Comparison of ENCODE assay signal across 17 cellular contexts in genomic region chr6:110232456-110232855, GRCh38. TPM values are rescaled to one million over a fixed set of nuclear protein-coding genes. Genes with fewer than 3 reads are reported as not detected.
A peak's percentile ranks its signal among the peaks of the same experiment; 100 is the strongest.
DNase-seq lines count a peak whose midpoint lies in the region; ATAC-seq and TF ChIP-seq lines count a peak whose summit lies in the region.
"Had no signal": no experiment of that assay in that cellular context is flagged by ENCODE, and none has a peak within 500 bp of the region (broad histone marks: within the 10 kb centered on the region; RNA-seq: fewer than 3 reads in every experiment).

No MANE protein-coding gene starts in this region.

- H3K4me3 ChIP-seq in SJSA1 (no peak overlapping the region), fibroblast of pulmonary artery (replicated peaks; ENCODE audit: low read depth, low read length) (no peak overlapping the region), thoracic aorta (no peak overlapping the region)
- H3K4me3 ChIP-seq in effector memory CD4-positive, alpha-beta T cell (ENCODE audit: insufficient read depth, low read depth, low read length, poor library complexity, severe bottlenecking): no peak overlapping the region

- H3K9me3 Mint-ChIP-seq in activated CD8-positive, alpha-beta T cell treated with anti-CD3 and anti-CD28 coated beads, Interleukin-2, amount 10 ng/mL, durations not matched to agents 7 days and 5 days (ENCODE audit: insufficient read depth): no peaks in the 10 kb centered on the region

- H3K27ac Mint-ChIP-seq in activated CD8-positive, alpha-beta T cell treated with anti-CD3 and anti-CD28 coated beads, Interleukin-2, amount 10 ng/mL, durations not matched to agents 7 days and 5 days: no peak overlapping the region
- H3K27ac Mint-ChIP-seq: activated naive CD8-positive, alpha-beta T cell treated with anti-CD3 and anti-CD28 coated beads, Interleukin-2, amount 50 U/mL, for 24 hours had no signal

- H3K9me3 ChIP-seq in SJSA1 (replicated peaks) (no peaks in the 10 kb centered on the region), thoracic aorta (no peaks in the 10 kb centered on the region)
- no peaks in the 10 kb centered on the region for H3K9me3 ChIP-seq in effector memory CD4-positive, alpha-beta T cell (ENCODE audit: control insufficient read depth, low read length)

- H3K27me3 ChIP-seq in SJSA1 (replicated peaks): no peaks in the 10 kb centered on the region
- no peaks in the 10 kb centered on the region for H3K27me3 ChIP-seq in thoracic aorta (replicated peaks; ENCODE audit: insufficient read depth)
- H3K27me3 ChIP-seq in effector memory CD4-positive, alpha-beta T cell (replicated peaks; ENCODE audit: control insufficient read depth, insufficient read depth, low read length, poor library complexity, severe bottlenecking): no peaks in the 10 kb centered on the region

- no peak overlapping the region for H3K4me3 Mint-ChIP-seq in activated CD8-positive, alpha-beta T cell treated with anti-CD3 and anti-CD28 coated beads, Interleukin-2, amount 10 ng/mL, durations not matched to agents 7 days and 5 days
- H3K4me3 Mint-ChIP-seq: activated naive CD8-positive, alpha-beta T cell treated with anti-CD3 and anti-CD28 coated beads, Interleukin-2, amount 50 U/mL, for 24 hours; neural crest cell had no signal

- no peaks in the 10 kb centered on the region for H3K27me3 Mint-ChIP-seq in activated CD8-positive, alpha-beta T cell treated with anti-CD3 and anti-CD28 coated beads, Interleukin-2, amount 10 ng/mL, durations not matched to agents 7 days and 5 days (ENCODE audit: low read depth)
- H3K27me3 Mint-ChIP-seq: activated naive CD8-positive, alpha-beta T cell treated with anti-CD3 and anti-CD28 coated beads, Interleukin-2, amount 50 U/mL, for 24 hours had no signal

- H3K36me3 Mint-ChIP-seq in activated CD8-positive, alpha-beta T cell treated with anti-CD3 and anti-CD28 coated beads, Interleukin-2, amount 10 ng/mL, durations not matched to agents 7 days and 5 days (ENCODE audit: low read depth): peaks cover 26% of the 10 kb centered on the region

- TF ChIP-seq CTCF in fibroblast of pulmonary artery (IDR thresholded peaks at IDR 0.05; ENCODE audit: low read length, missing control alignments): no peak
- no peak for TF ChIP-seq CTCF in thoracic aorta (IDR thresholded peaks at IDR 0.05)
- no peak for TF ChIP-seq CTCF in GM10248 (IDR thresholded peaks at IDR 0.05; ENCODE audit: control extremely low read depth, extremely low read depth, low read depth, missing control alignments)

- peaks cover 7% of the 10 kb centered on the region for H3K4me1 Mint-ChIP-seq in activated CD8-positive, alpha-beta T cell treated with anti-CD3 and anti-CD28 coated beads, Interleukin-2, amount 10 ng/mL, durations not matched to agents 7 days and 5 days (ENCODE audit: low read depth)
- H3K4me1 Mint-ChIP-seq: neural crest cell had no signal

- H3K4me1 ChIP-seq in SJSA1 (replicated peaks) (peaks cover 16% of the 10 kb centered on the region), thoracic aorta (ENCODE audit: control insufficient read depth in 1 of 2, low read depth in 2 of 2) (peaks cover 5 to 17% of the 10 kb centered on the region in 2 donors)
- no peaks in the 10 kb centered on the region for H3K4me1 ChIP-seq in effector memory CD4-positive, alpha-beta T cell (ENCODE audit: control insufficient read depth, insufficient read depth, low read length, poor library complexity, severe bottlenecking)

- POLR2A ChIA-PET in activated CD8-positive, alpha-beta T cell treated with anti-CD3 and anti-CD28 coated beads, Interleukin-2, amount 10 ng/mL, durations not matched to agents 7 days and 5 days (lab: Charles Lee): no interaction called here
- POLR2A ChIA-PET in GM10248 (lab: Yijun Ruan, JAX): no interaction called here

- H3K27ac ChIP-seq in SJSA1: peak overlapping the region; percentile 71
- peak overlapping the region; percentile 3 to 36 for H3K27ac ChIP-seq in thoracic aorta
- no peak overlapping the region for H3K27ac ChIP-seq in effector memory CD4-positive, alpha-beta T cell (ENCODE audit: insufficient read depth, low read length, poor library complexity, severe bottlenecking)

- no peak for ATAC-seq in thoracic aorta (ENCODE audit: insufficient number of reproducible peaks, low FRiP score, low read depth)
- no peak for ATAC-seq in activated CD8-positive, alpha-beta T cell treated with anti-CD3 and anti-CD28 coated beads, Interleukin-2, amount 10 ng/mL, durations not matched to agents 7 days and 5 days
- ATAC-seq: activated CD4-positive, CD25-positive, alpha-beta regulatory T cell treated with anti-CD3 and anti-CD28 coated beads, Interleukin-2, amount 50 U/mL, for 24 hours; activated naive CD8-positive, alpha-beta T cell treated with anti-CD3 and anti-CD28 coated beads, Interleukin-2, amount 50 U/mL, for 24 hours; PC-3 had no signal

- peaks cover 17% of the 10 kb centered on the region for H3K36me3 ChIP-seq in SJSA1
- H3K36me3 ChIP-seq in thoracic aorta: peaks cover 5% of the 10 kb centered on the region
- peaks cover 20% of the 10 kb centered on the region for H3K36me3 ChIP-seq in effector memory CD4-positive, alpha-beta T cell (ENCODE audit: control insufficient read depth, insufficient read depth, low read length)

- DNase-seq in NCI-H2171 treated with DMSO at 0.1 percent for 48 hours (lab: John Stamatoyannopoulos, UW) (peak; percentile 18), NCI-H2171 (lab: John Stamatoyannopoulos, UW) (no peak), SJSA1 (ENCODE audit: low read depth in 1 of 2, low spot score in 2 of 2) (peak in 1 of 2 experiments; percentile 37), fibroblast of pulmonary artery (ENCODE audit: low read depth) (peak; percentile 69), thoracic aorta (ENCODE audit: low spot score) (no peak), GM10248 (ENCODE audit: extremely low spot score) (no peak)
- no peak for DNase-seq in effector memory CD4-positive, alpha-beta T cell
- no peak for DNase-seq in activated CD8-positive, alpha-beta T cell treated with anti-CD3 and anti-CD28 coated beads, Interleukin-2, amount 10 ng/mL, durations not matched to agents 7 days and 5 days
- DNase-seq: 8988T; activated CD8-positive, alpha-beta memory T cell treated with anti-CD3 and anti-CD28 coated beads for 24 hours; activated naive CD8-positive, alpha-beta T cell treated with anti-CD3 and anti-CD28 coated beads, Interleukin-2, amount 50 U/mL, for 24 hours; foreskin melanocyte; NCI-H1105 treated with DMSO at 0.1 percent for 48 hours; PC-3; SIG-M5 had no signal

- CTCF ChIA-PET in activated CD8-positive, alpha-beta T cell treated with anti-CD3 and anti-CD28 coated beads, Interleukin-2, amount 10 ng/mL, durations not matched to agents 7 days and 5 days (lab: Charles Lee): interaction anchor here (1.7 kb wide), 1 partner anchor 110 kb away, joined by 3 read pairs; no protein-coding TSS in a partner anchor
- CTCF ChIA-PET in GM10248 (lab: Yijun Ruan, JAX): no interaction called here

RNA-seq across cellular contexts. Expression of gene CDC40, which starts 52.2 kb away (rescaled TPM):
- 32.5 and 36.2 TPM in 2 replicates for total RNA-seq in SJSA1 (2014; rRNA removed; shearing (Covaris generic))
- 10 to 100 TPM; 11.2 to 22.2 TPM for total RNA-seq in thoracic aorta
- total RNA-seq in activated CD8-positive, alpha-beta T cell treated with anti-CD3 and anti-CD28 coated beads, Interleukin-2, amount 10 ng/mL, durations not matched to agents 7 days and 5 days: 10 to 100 TPM; 25.9 to 27.0 TPM

RNA-seq across cellular contexts. Expression of gene WASF1, which starts 53.0 kb away (rescaled TPM):
- 18.6 and 24.6 TPM in 2 replicates for total RNA-seq in SJSA1 (2014; rRNA removed; shearing (Covaris generic))
- total RNA-seq in thoracic aorta: 10 to 100 TPM in 1 of 2 donors, 1 to 10 TPM in 1; 4.9 to 21.8 TPM
- under 1 TPM; 0.50 to 0.76 TPM for total RNA-seq in activated CD8-positive, alpha-beta T cell treated with anti-CD3 and anti-CD28 coated beads, Interleukin-2, amount 10 ng/mL, durations not matched to agents 7 days and 5 days

Comparison
In these comparisons a context has a peak if more than half of its experiments do, and no peak if none do; other contexts are left out.
1. DNase-seq: peak in NCI-H2171 treated with DMSO at 0.1 percent for 48 hours (single experiment) and fibroblast of pulmonary artery (single experiment); none in NCI-H2171 (single experiment), thoracic aorta (single experiment), effector memory CD4-positive, alpha-beta T cell (0 of 3), activated CD8-positive, alpha-beta T cell treated with anti-CD3 and anti-CD28 coated beads, Interleukin-2, amount 10 ng/mL, durations not matched to agents 7 days and 5 days (single experiment) and GM10248 (single experiment).